In the genomic region with DNA sequence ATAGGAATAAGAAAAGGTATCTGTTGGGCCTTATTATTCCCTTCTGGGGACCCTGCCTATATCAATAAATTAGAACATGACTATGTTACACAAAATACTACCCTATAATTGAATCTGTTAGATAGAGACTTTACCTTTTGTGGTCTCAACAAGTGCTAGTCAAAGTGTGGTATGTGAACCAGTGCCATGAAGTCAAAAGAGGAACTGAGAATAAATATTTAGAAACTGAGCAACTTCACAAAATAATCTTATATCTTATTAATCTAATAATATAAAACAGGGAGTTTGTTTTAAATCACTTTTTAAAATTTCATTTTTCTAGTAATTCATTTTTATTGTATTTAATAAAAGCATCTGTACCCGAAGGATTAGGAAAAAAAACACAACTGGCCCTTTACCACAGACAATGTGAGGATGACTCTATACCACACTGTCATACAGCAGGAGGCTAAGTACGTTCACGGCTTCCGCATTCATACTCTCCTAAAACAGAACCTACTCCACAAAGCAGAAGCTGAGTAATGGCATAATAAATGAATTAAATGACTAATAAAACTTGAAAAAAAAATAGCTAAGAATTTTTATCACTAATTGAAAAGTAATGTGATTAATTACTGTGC, we compare ENCODE assay signal across 11 cellular contexts. TPM values are rescaled to one million over a fixed set of nuclear protein-coding genes. Genes with fewer than 3 reads are reported as not detected.
DNase-seq lines count a peak whose midpoint lies in the region; ATAC-seq and TF ChIP-seq lines count a peak whose summit lies in the region.
"Had no signal": no experiment of that assay in that cellular context is flagged by ENCODE, and none has a peak within 500 bp of the region (broad histone marks: within the 10 kb centered on the region; RNA-seq: fewer than 3 reads in every experiment).

No MANE protein-coding gene starts in this region.

- CTCF ChIA-PET in activated CD4-positive, alpha-beta memory T cell treated with anti-CD3 and anti-CD28 coated beads, Interleukin-2, amount 10 ng/mL, durations not matched to agents 7 days and 5 days (lab: Charles Lee) = no interaction called here

- H3K4me1 ChIP-seq in upper lobe of right lung (no peaks in the 10 kb centered on the region), right lobe of liver (no peaks in the 10 kb centered on the region)
- H3K4me1 ChIP-seq: parathyroid adenoma had no signal

- ATAC-seq in HG02678 (IDR thresholded peaks at IDR 0.05; ENCODE audit: unreplicated experiment) (peak; percentile 94), HG03521 (IDR thresholded peaks at IDR 0.05; ENCODE audit: unreplicated experiment) (peak; percentile 99), upper lobe of right lung (peak; percentile 54), right lobe of liver (no peak)

- no peaks in the 10 kb centered on the region for H3K4me1 Mint-ChIP-seq in activated CD4-positive, alpha-beta memory T cell treated with anti-CD3 and anti-CD28 coated beads, Interleukin-2, amount 10 ng/mL, durations not matched to agents 7 days and 5 days
- H3K4me1 Mint-ChIP-seq: activated naive CD4-positive, alpha-beta T cell treated with anti-CD3 and anti-CD28 coated beads, Interleukin-2, amount 50 U/mL, for 24 hours had no signal

- H3K9me3 Mint-ChIP-seq in activated CD4-positive, alpha-beta memory T cell treated with anti-CD3 and anti-CD28 coated beads, Interleukin-2, amount 10 ng/mL, durations not matched to agents 7 days and 5 days = peaks cover 8% of the 10 kb centered on the region
- H3K9me3 Mint-ChIP-seq: activated naive CD4-positive, alpha-beta T cell treated with anti-CD3 and anti-CD28 coated beads, Interleukin-2, amount 50 U/mL, for 24 hours had no signal

- H3K36me3 ChIP-seq in upper lobe of right lung (peaks cover 81% of the 10 kb centered on the region), right lobe of liver (peaks cover 6 to 56% (median 15%) of the 10 kb centered on the region in 4 donors)

- TF ChIP-seq POLR2A in right lobe of liver (IDR thresholded peaks at IDR 0.05) = no peak

- TF ChIP-seq CTCF in upper lobe of right lung (IDR thresholded peaks at IDR 0.05) = no peak
- TF ChIP-seq CTCF in right lobe of liver (IDR thresholded peaks at IDR 0.05) = no peak

- H3K9me3 ChIP-seq in upper lobe of right lung = peaks cover 15% of the 10 kb centered on the region
- peaks cover 0 to 10% (median under 1%) of the 10 kb centered on the region in 4 donors for H3K9me3 ChIP-seq in right lobe of liver

- 96% methylated on average over 4 of the region's 4 CpGs for WGBS in right lobe of liver (ENCODE audit: insufficient coverage, low coverage, low lambda C conversion rate, missing lambda C conversion rate)

- no peak overlapping the region for H3K27ac ChIP-seq in upper lobe of right lung
- no peak overlapping the region for H3K27ac ChIP-seq in right lobe of liver
- H3K27ac ChIP-seq: parathyroid adenoma had no signal

- DNase-seq in GM19238 (ENCODE audit: insufficient read length, low spot score) (peak; percentile 23), upper lobe of right lung (no peak), DMS153 treated with DMSO at 0.1 percent for 48 hours (lab: John Stamatoyannopoulos, UW; ENCODE audit: unreplicated experiment) (no peak), right lobe of liver (no peak)
- no peak for DNase-seq in activated CD4-positive, alpha-beta memory T cell treated with anti-CD3 and anti-CD28 coated beads, Interleukin-2, amount 10 ng/mL, durations not matched to agents 7 days and 5 days
- DNase-seq: effector memory CD4-positive, alpha-beta T cell; NCI-H524 had no signal

- H3K36me3 Mint-ChIP-seq in activated CD4-positive, alpha-beta memory T cell treated with anti-CD3 and anti-CD28 coated beads, Interleukin-2, amount 10 ng/mL, durations not matched to agents 7 days and 5 days (ENCODE audit: low read depth) = peaks cover 72% of the 10 kb centered on the region

- H3K27ac Mint-ChIP-seq in activated CD4-positive, alpha-beta memory T cell treated with anti-CD3 and anti-CD28 coated beads, Interleukin-2, amount 10 ng/mL, durations not matched to agents 7 days and 5 days = no peak overlapping the region
- H3K27ac Mint-ChIP-seq: activated naive CD4-positive, alpha-beta T cell treated with anti-CD3 and anti-CD28 coated beads, Interleukin-2, amount 50 U/mL, for 24 hours had no signal

- H3K4me3 Mint-ChIP-seq in activated CD4-positive, alpha-beta memory T cell treated with anti-CD3 and anti-CD28 coated beads, Interleukin-2, amount 10 ng/mL, durations not matched to agents 7 days and 5 days = no peak overlapping the region
- H3K4me3 Mint-ChIP-seq: activated naive CD4-positive, alpha-beta T cell treated with anti-CD3 and anti-CD28 coated beads, Interleukin-2, amount 50 U/mL, for 24 hours had no signal

- POLR2A ChIA-PET in activated CD4-positive, alpha-beta memory T cell treated with anti-CD3 and anti-CD28 coated beads, Interleukin-2, amount 10 ng/mL, durations not matched to agents 7 days and 5 days (lab: Charles Lee) = no interaction called here

- H3K4me3 ChIP-seq in upper lobe of right lung = no peak overlapping the region
- no peak overlapping the region for H3K4me3 ChIP-seq in right lobe of liver

- H3K27me3 ChIP-seq in upper lobe of right lung (no peaks in the 10 kb centered on the region), right lobe of liver (no peaks in the 10 kb centered on the region)

- intact Hi-C loops in upper lobe of right lung (cut with DNase I) = no loop called here
- intact Hi-C loops in right lobe of liver (cut with DNase I) = no loop called here

- no peaks in the 10 kb centered on the region for H3K27me3 Mint-ChIP-seq in activated CD4-positive, alpha-beta memory T cell treated with anti-CD3 and anti-CD28 coated beads, Interleukin-2, amount 10 ng/mL, durations not matched to agents 7 days and 5 days
- H3K27me3 Mint-ChIP-seq: activated naive CD4-positive, alpha-beta T cell treated with anti-CD3 and anti-CD28 coated beads, Interleukin-2, amount 50 U/mL, for 24 hours had no signal

RNA-seq across cellular contexts. Expression of gene SEC23A, which starts 42.1 kb away (rescaled TPM):
- total RNA-seq in upper lobe of right lung (61.0 TPM), right lobe of liver (100 to 1,000 TPM in 2 of 6 experiments, 10 to 100 TPM in 4; 69.2 to 107 (median 88.1) TPM)
- total RNA-seq in activated CD4-positive, alpha-beta memory T cell treated with anti-CD3 and anti-CD28 coated beads, Interleukin-2, amount 10 ng/mL, durations not matched to agents 7 days and 5 days = 10 to 100 TPM; 59.7 to 69.0 TPM

RNA-seq across cellular contexts. Expression of gene GEMIN2, which starts 53.2 kb away (rescaled TPM):
- total RNA-seq in upper lobe of right lung = 8.5 TPM
- total RNA-seq in right lobe of liver = 1 to 10 TPM; 3.4 to 9.9 (median 6.0) TPM
- 10 to 100 TPM; 18.3 to 22.4 TPM for total RNA-seq in activated CD4-positive, alpha-beta memory T cell treated with anti-CD3 and anti-CD28 coated beads, Interleukin-2, amount 10 ng/mL, durations not matched to agents 7 days and 5 days

Comparison
In these comparisons a context has a peak if more than half of its experiments do, and no peak if none do; other contexts are left out.
1. ATAC-seq: peak in HG02678 (single experiment), HG03521 (single experiment) and upper lobe of right lung (single experiment); none in right lobe of liver (0 of 4).